ENCODE assay signal across 8 cellular contexts in genomic region chr1:9784508-9785133, GRCh38. TPM values are rescaled to one million over a fixed set of nuclear protein-coding genes. Genes with fewer than 3 reads are reported as not detected.
DNase-seq lines count a peak whose midpoint lies in the region; ATAC-seq, FAIRE-seq and TF ChIP-seq lines count a peak whose summit lies in the region.

No MANE protein-coding gene starts in this region.

- H3K79me2 ChIP-seq in endothelial cell of umbilical vein (ENCODE audit: control insufficient read depth, insufficient read depth, low read length) (peaks cover 34% of the 10 kb centered on the region), trophoblast cell (ENCODE audit: control insufficient read depth, insufficient read depth, low read length, poor library complexity) (no peaks in the 10 kb centered on the region)

- no peaks in the 10 kb centered on the region for H3K36me3 ChIP-seq in endothelial cell of umbilical vein (ENCODE audit: control insufficient read depth in 2 of 2, extremely low read depth in 1 of 2, insufficient read depth in 2 of 2, low read length in 2 of 2)
- peaks cover 0 to 2% of the 10 kb centered on the region in 2 experiments for H3K36me3 ChIP-seq in trophoblast cell (ENCODE audit: control insufficient read depth in 1 of 2, insufficient read depth in 2 of 2, low read length in 2 of 2)

- H3K79me1 ChIP-seq in trophoblast cell (ENCODE audit: low read length) = no peaks in the 10 kb centered on the region

- POLR2A ChIA-PET in AG04450 (lab: Yijun Ruan, JAX) = interaction anchor here (0.6 kb wide), 1 partner anchor 45 kb away, joined by 5 read pairs; no protein-coding TSS in a partner anchor
- POLR2A ChIA-PET in activated CD4-positive, alpha-beta memory T cell treated with anti-CD3 and anti-CD28 coated beads, Interleukin-2, amount 10 ng/mL, durations not matched to agents 7 days and 5 days (lab: Charles Lee) = interaction anchor here (0.9 to 2.1 kb wide), 4 partner anchors 15 to 156 kb away, joined by 3 to 10 read pairs (median 4); partner anchors contain the start of gene CLSTN1
- POLR2A ChIA-PET in endothelial cell of umbilical vein (lab: Charles Lee) = no interaction called here

- no peak overlapping the region for H3K4me3 Mint-ChIP-seq in activated CD4-positive, alpha-beta memory T cell treated with anti-CD3 and anti-CD28 coated beads, Interleukin-2, amount 10 ng/mL, durations not matched to agents 7 days and 5 days

- no peak overlapping the region for H2AFZ ChIP-seq in endothelial cell of umbilical vein (ENCODE audit: low read depth, low read length)
- H2AFZ ChIP-seq in trophoblast cell (ENCODE audit: insufficient read depth, low read length, poor library complexity) = no peak overlapping the region

- H3K9me3 ChIP-seq in AG04450 (ENCODE audit: control insufficient read depth, insufficient read depth, low read length) (no peaks in the 10 kb centered on the region), endothelial cell of umbilical vein (replicated peaks; ENCODE audit: control insufficient read depth, insufficient read depth, low read length) (no peaks in the 10 kb centered on the region), trophoblast cell (ENCODE audit: insufficient read depth, low read depth, low read length) (no peaks in the 10 kb centered on the region)

- no peak overlapping the region for H2BK120ac ChIP-seq in trophoblast cell (ENCODE audit: insufficient read depth, low read length, poor library complexity)

- ATAC-seq in GM18502 (IDR thresholded peaks at IDR 0.05; ENCODE audit: poor library complexity, unreplicated experiment) = no peak
- no peak for ATAC-seq in HG03196 (IDR thresholded peaks at IDR 0.05; ENCODE audit: unreplicated experiment)

- H3K23ac ChIP-seq in trophoblast cell (ENCODE audit: low read length) = no peak overlapping the region

- H3K36me3 Mint-ChIP-seq in activated CD4-positive, alpha-beta memory T cell treated with anti-CD3 and anti-CD28 coated beads, Interleukin-2, amount 10 ng/mL, durations not matched to agents 7 days and 5 days (ENCODE audit: low read depth) = peaks cover 8% of the 10 kb centered on the region

- no peak overlapping the region for H3K27ac ChIP-seq in AG04450 (ENCODE audit: low read depth, low read length)
- no peak overlapping the region for H3K27ac ChIP-seq in endothelial cell of umbilical vein (ENCODE audit: insufficient read depth, low read depth, low read length)
- no peak overlapping the region for H3K27ac ChIP-seq in trophoblast cell (ENCODE audit: low read depth, low read length)

- H2BK12ac ChIP-seq in trophoblast cell (ENCODE audit: low read length) = no peak overlapping the region

- peaks cover 54% of the 10 kb centered on the region for H3K4me1 Mint-ChIP-seq in activated CD4-positive, alpha-beta memory T cell treated with anti-CD3 and anti-CD28 coated beads, Interleukin-2, amount 10 ng/mL, durations not matched to agents 7 days and 5 days

- H3K4me3 ChIP-seq in AG04450 (ENCODE audit: low read depth, low read length) = no peak overlapping the region
- no peak overlapping the region for H3K4me3 ChIP-seq in endothelial cell of umbilical vein (replicated peaks in 1 of 3; ENCODE audit: insufficient read depth in 1 of 3, low read depth in 1 of 3, low read length in 3 of 3)
- H3K4me3 ChIP-seq in trophoblast cell (ENCODE audit: low read depth, low read length) = no peak overlapping the region

- no peak overlapping the region for H3K14ac ChIP-seq in trophoblast cell (ENCODE audit: low read length)

- no peak overlapping the region for H4K12ac ChIP-seq in trophoblast cell (ENCODE audit: low read depth, low read length)

- BruUV-seq in endothelial cell of umbilical vein (replicated peaks; lab: Mats Ljungman, UMichigan) = no TSS peak

- no peak overlapping the region for H4K91ac ChIP-seq in trophoblast cell (ENCODE audit: low read depth, low read length)

- TF ChIP-seq POLR2A in endothelial cell of umbilical vein (IDR thresholded peaks at IDR 0.05; ENCODE audit: low read depth, low read length) = no peak

- peaks cover 4% of the 10 kb centered on the region for H3K4me1 ChIP-seq in endothelial cell of umbilical vein (ENCODE audit: control insufficient read depth, extremely low read depth, insufficient read depth, low read length)
- no peaks in the 10 kb centered on the region for H3K4me1 ChIP-seq in trophoblast cell (ENCODE audit: control insufficient read depth in 1 of 2, insufficient read depth in 2 of 2, low read length in 2 of 2)

- H3K4me2 ChIP-seq in endothelial cell of umbilical vein (ENCODE audit: insufficient read depth, low read length) (no peak overlapping the region), trophoblast cell (ENCODE audit: low read length) (no peak overlapping the region)

- no peaks in the 10 kb centered on the region for H3K27me3 Mint-ChIP-seq in activated CD4-positive, alpha-beta memory T cell treated with anti-CD3 and anti-CD28 coated beads, Interleukin-2, amount 10 ng/mL, durations not matched to agents 7 days and 5 days

- peak; percentile 93 for FAIRE-seq in endothelial cell of umbilical vein (lab: Jason Lieb, UNC)

- H3K18ac ChIP-seq in trophoblast cell (ENCODE audit: low read length) = no peak overlapping the region

- CTCF ChIA-PET in AG04450 (lab: Charles Lee) (interaction anchor here (0.6 to 2.1 kb wide), 29 partner anchors 9 to 1897 kb away, joined by 3 to 29 read pairs (median 4); partner anchors contain the start of genes LZIC and NMNAT1), endothelial cell of umbilical vein (lab: Charles Lee) (interaction anchor here (0.6 to 4.1 kb wide), 29 partner anchors 9 to 372 kb away, joined by 3 to 82 read pairs (median 4); partner anchors contain the start of genes LZIC and NMNAT1)
- CTCF ChIA-PET in activated CD4-positive, alpha-beta memory T cell treated with anti-CD3 and anti-CD28 coated beads, Interleukin-2, amount 10 ng/mL, durations not matched to agents 7 days and 5 days (lab: Charles Lee) = interaction anchor here (0.7 to 8.2 kb wide), 36 partner anchors 8 to 483 kb away, joined by 3 to 141 read pairs (median 4); no protein-coding TSS in a partner anchor

- H3K9ac ChIP-seq in endothelial cell of umbilical vein (replicated peaks; ENCODE audit: extremely low read depth, insufficient read depth, low read length) = no peak overlapping the region
- no peak overlapping the region for H3K9ac ChIP-seq in trophoblast cell (ENCODE audit: low read length)

- WGBS in trophoblast cell (ENCODE audit: extremely low coverage, insufficient coverage, insufficient read length) = no CpG with 5 or more reads among the region's 3 CpGs

- no peaks in the 10 kb centered on the region for H3K9me3 Mint-ChIP-seq in activated CD4-positive, alpha-beta memory T cell treated with anti-CD3 and anti-CD28 coated beads, Interleukin-2, amount 10 ng/mL, durations not matched to agents 7 days and 5 days

- peaks cover 2% of the 10 kb centered on the region for H4K20me1 ChIP-seq in endothelial cell of umbilical vein (replicated peaks; ENCODE audit: control insufficient read depth, extremely low read depth, insufficient read depth, low read length)

- in situ Hi-C loops in GM13976 (cut with MboI; ENCODE audit: low sequenced_read_pairs, unreplicated experiment) = loop anchor here (10.0 kb wide), 1 partner anchor 80 kb away; no protein-coding TSS in a partner anchor

- no peak overlapping the region for H3K4ac ChIP-seq in trophoblast cell (ENCODE audit: low read depth, low read length)

- H2BK5ac ChIP-seq in trophoblast cell (ENCODE audit: low read depth, low read length, poor library complexity) = no peak overlapping the region

- no peaks in the 10 kb centered on the region for H3K9me1 ChIP-seq in endothelial cell of umbilical vein (replicated peaks; ENCODE audit: control insufficient read depth, extremely low read depth, insufficient read depth, low read length)

- H4K8ac ChIP-seq in trophoblast cell (ENCODE audit: low read depth, low read length) = no peak overlapping the region

- H3K27me3 ChIP-seq in AG04450 (ENCODE audit: control insufficient read depth, insufficient read depth, low read length) (no peaks in the 10 kb centered on the region), endothelial cell of umbilical vein (ENCODE audit: control insufficient read depth in 2 of 2, insufficient read depth in 2 of 2, low read length in 2 of 2) (no peaks in the 10 kb centered on the region), trophoblast cell (ENCODE audit: insufficient read depth, low read length) (no peaks in the 10 kb centered on the region)

- TF ChIP-seq CTCF in AG04450 (IDR thresholded peaks at IDR 0.05; ENCODE audit: low read depth, low read length) (peak; percentile 71), GM13976 (IDR thresholded peaks at IDR 0.05; ENCODE audit: borderline replicate concordance, control extremely low read depth, extremely low read depth, insufficient read depth, missing control alignments) (peak; percentile 64), endothelial cell of umbilical vein (IDR thresholded peaks at IDR 0.05; ENCODE audit: extremely low read depth in 1 of 2, insufficient read depth in 1 of 2, low read depth in 1 of 2, low read length in 2 of 2) (peak; percentile 48 to 57)

- dilution Hi-C loops in endothelial cell of umbilical vein (cut with MboI; ENCODE audit: extremely low pct_ligation_motif_present, low sequenced_read_pairs) = no loop called here

- no peak overlapping the region for H2AK5ac ChIP-seq in trophoblast cell (ENCODE audit: low read length)

- peak; percentile 33 for DNase-seq in AG04450 (ENCODE audit: low read depth, low spot score)
- DNase-seq in GM13976 (ENCODE audit: low spot score) = peak; percentile 70
- peak; percentile 98 for DNase-seq in NCI-H510A treated with DMSO at 0.1 percent for 48 hours (lab: John Stamatoyannopoulos, UW)
- DNase-seq in activated CD4-positive, alpha-beta memory T cell treated with anti-CD3 and anti-CD28 coated beads, Interleukin-2, amount 10 ng/mL, durations not matched to agents 7 days and 5 days = peak; percentile 68
- DNase-seq in endothelial cell of umbilical vein (ENCODE audit: low read depth, low spot score) = peak; percentile 60
- peak; percentile 50 to 85 for DNase-seq in trophoblast cell

- H3K27ac Mint-ChIP-seq in activated CD4-positive, alpha-beta memory T cell treated with anti-CD3 and anti-CD28 coated beads, Interleukin-2, amount 10 ng/mL, durations not matched to agents 7 days and 5 days = no peak overlapping the region

- intact Hi-C loops in endothelial cell of umbilical vein (cut with micrococcal nuclease) = loop anchor here (1.0 to 2.0 kb wide), 3 partner anchors 38 to 158 kb away; partner anchors contain the start of genes CLSTN1, LZIC and NMNAT1

RNA-seq across cellular contexts. Expression of gene CLSTN1, which starts 39.1 kb away (rescaled TPM):
- polyA plus RNA-seq in AG04450 (2011; rRNA removed) = 35.2 and 57.8 TPM in 2 replicates
- 55.7 and 68.7 TPM in 2 replicates for polyA minus RNA-seq in AG04450 (2011; rRNA and poly(A)+ RNA removed)
- 100 to 1,000 TPM in 1 of 2 experiments, 10 to 100 TPM in 1; 96.9 to 102 TPM for total RNA-seq in activated CD4-positive, alpha-beta memory T cell treated with anti-CD3 and anti-CD28 coated beads, Interleukin-2, amount 10 ng/mL, durations not matched to agents 7 days and 5 days
- 130 and 132 TPM in 2 replicates for total RNA-seq in endothelial cell of umbilical vein
- polyA plus RNA-seq in endothelial cell of umbilical vein = 44.6 and 49.1 TPM in 2 replicates
- 60.9 and 65.0 TPM in 2 replicates for polyA plus RNA-seq in endothelial cell of umbilical vein (2011; cell fraction: cytosol; rRNA removed)
- 60.7 and 62.4 TPM in 2 replicates for polyA plus RNA-seq in endothelial cell of umbilical vein (2011; cell fraction: nucleus; rRNA removed)
- 103 and 122 TPM in 2 replicates for polyA plus RNA-seq in endothelial cell of umbilical vein (2012)
- polyA minus RNA-seq in endothelial cell of umbilical vein = 75.4 and 82.2 TPM in 2 replicates
- polyA minus RNA-seq in endothelial cell of umbilical vein (2011; cell fraction: cytosol; rRNA and poly(A)+ RNA removed) = 24.7 TPM
- 28.7 and 29.7 TPM in 2 replicates for polyA minus RNA-seq in endothelial cell of umbilical vein (2011; cell fraction: nucleus; rRNA and poly(A)+ RNA removed)
- 40.1 and 42.2 TPM in 2 replicates for polyA plus RNA-seq in trophoblast cell (2013)

Comparison
In these comparisons a context has a peak if more than half of its experiments do, and no peak if none do; other contexts are left out.
1. DNase-seq: peak in every context shown above with its lines; median percentile 98 in NCI-H510A treated with DMSO at 0.1 percent for 48 hours; 70 in GM13976; 68 in activated CD4-positive, alpha-beta memory T cell treated with anti-CD3 and anti-CD28 coated beads, Interleukin-2, amount 10 ng/mL, durations not matched to agents 7 days and 5 days; 68 in trophoblast cell; 60 in endothelial cell of umbilical vein; 33 in AG04450.